1 cellular context compared by ENCODE assay signal in genomic region chr7:129719980-129720732, GRCh38.
A peak's percentile ranks its signal among the peaks of the same experiment; 100 is the strongest.
TF ChIP-seq lines count a peak whose summit lies in the region.

No MANE protein-coding gene starts in this region.

TF ChIP-seq in K562, 482 proteins besides CTCF, POLR2A, EP300 and RAD21 (continued from another document and continues in another):
- TF ChIP-seq VEZF1 (CRISPR knock-in tag; IDR thresholded peaks at IDR 0.05): peak; percentile 86
- TF ChIP-seq TBL1XR1 (IDR thresholded peaks at IDR 0.05; ENCODE audit: low read length in 2 of 2): peak; percentile 90 to 97; a peak in 3 of 4 replicates
- peak; percentile 71; the same call in 1 of the 2 replicates for TF ChIP-seq ZNF445 (CRISPR knock-in tag; IDR thresholded peaks at IDR 0.05; ENCODE audit: low read depth)
- TF ChIP-seq ESRRA (IDR thresholded peaks at IDR 0.05; ENCODE audit: borderline replicate concordance, low read depth): peak; percentile 67; the same call in 1 of the 2 replicates
- TF ChIP-seq HNRNPK (IDR thresholded peaks at IDR 0.05; ENCODE audit: low read depth, low read length, poor library complexity, severe bottlenecking): no peak
- TF ChIP-seq MEF2D (tag; conservative IDR thresholded peaks at IDR 0.05; ENCODE audit: low read depth): peak; percentile 87
- TF ChIP-seq MTF1 (CRISPR knock-in tag; IDR thresholded peaks at IDR 0.05; ENCODE audit: borderline replicate concordance): no peak; the same call in 1 of the 2 replicates
- TF ChIP-seq TCF7L2 (IDR thresholded peaks at IDR 0.05; ENCODE audit: low read depth, low read length): no peak
- no peak for TF ChIP-seq PHB (CRISPR knock-in tag; IDR thresholded peaks at IDR 0.05)
- peak; percentile 57; the same call in 1 of the 2 replicates for TF ChIP-seq ZNF324 (CRISPR knock-in tag; IDR thresholded peaks at IDR 0.05)
- no peak; the same call in 1 of the 2 replicates for TF ChIP-seq MYBL2 (IDR thresholded peaks at IDR 0.05; ENCODE audit: low read depth)
- no peak for TF ChIP-seq MYBL2 (CRISPR knock-in tag; IDR thresholded peaks at IDR 0.05; ENCODE audit: borderline replicate concordance)
- peak; percentile 91 for TF ChIP-seq ZNF24 (IDR thresholded peaks at IDR 0.05)
- TF ChIP-seq TSC22D4 (tag; IDR thresholded peaks at IDR 0.05): no peak
- TF ChIP-seq SRSF1 (IDR thresholded peaks at IDR 0.05; ENCODE audit: low read depth, low read length): no peak
- TF ChIP-seq MECOM (CRISPR knock-in tag; IDR thresholded peaks at IDR 0.05): peak; percentile 91
- peak; percentile 93 for TF ChIP-seq CC2D1A (IDR thresholded peaks at IDR 0.05)
- peak; percentile 100 for TF ChIP-seq TEAD4 (IDR thresholded peaks at IDR 0.05; ENCODE audit: low read length)
- TF ChIP-seq TEAD4 (CRISPR knock-in tag; IDR thresholded peaks at IDR 0.05; ENCODE audit: borderline replicate concordance): no peak
- peak; percentile 94 for TF ChIP-seq CCNT2 (IDR thresholded peaks at IDR 0.05; ENCODE audit: borderline replicate concordance, extremely low read depth, insufficient read length, low read depth, low read length)
- 0 out of 2 replicates have a peak, but pooled peaks have one; percentile 57 for TF ChIP-seq ZNF212 (CRISPR knock-in tag; IDR thresholded peaks at IDR 0.05)
- 0 out of 2 replicates have a peak, but pooled peaks have one; percentile 19 for TF ChIP-seq ZNF561 (CRISPR knock-in tag; conservative IDR thresholded peaks at IDR 0.05)
- peak; percentile 98 for TF ChIP-seq NFIC (IDR thresholded peaks at IDR 0.05)
- peak; percentile 96 for TF ChIP-seq TARDBP (IDR thresholded peaks at IDR 0.05)
- peak; percentile 84 for TF ChIP-seq MITF (IDR thresholded peaks at IDR 0.05)
- TF ChIP-seq ATF6 (CRISPR knock-in tag; IDR thresholded peaks at IDR 0.05): no peak
- TF ChIP-seq ZBED1 (IDR thresholded peaks at IDR 0.05): peak; percentile 93; the same call in 1 of the 2 replicates
- TF ChIP-seq ZNF277 (CRISPR knock-in tag; IDR thresholded peaks at IDR 0.05; ENCODE audit: borderline replicate concordance): no peak
- TF ChIP-seq CUX1 (CRISPR knock-in tag; IDR thresholded peaks at IDR 0.05): peak; percentile 95
- TF ChIP-seq ETV6 (IDR thresholded peaks at IDR 0.05; ENCODE audit: borderline replicate concordance in 1 of 2, low read depth in 2 of 2, low read length in 1 of 2): peak in 1 of 2 experiments; percentile 82; a peak in 2 of 4 replicates
- TF ChIP-seq ETV6 (CRISPR knock-in tag; IDR thresholded peaks at IDR 0.05; ENCODE audit: borderline replicate concordance): 0 out of 2 replicates have a peak, but pooled peaks have one; percentile 23
- peak; percentile 90; the same call in 1 of the 2 replicates for TF ChIP-seq ZBTB9 (CRISPR knock-in tag; IDR thresholded peaks at IDR 0.05)
- TF ChIP-seq ZNF175 (CRISPR knock-in tag; IDR thresholded peaks at IDR 0.05; ENCODE audit: low read depth): peak; percentile 98
- peak; percentile 85 for TF ChIP-seq JUND (IDR thresholded peaks at IDR 0.05; ENCODE audit: borderline replicate concordance, low read depth, low read length)
- TF ChIP-seq JUND (tag; IDR thresholded peaks at IDR 0.05; ENCODE audit: borderline replicate concordance, low read depth, low read length): peak; percentile 76; the same call in 2 of the 3 replicates
- no peak for TF ChIP-seq NR0B1 (IDR thresholded peaks at IDR 0.05; ENCODE audit: partially characterized antibody)
- peak; percentile 31 for TF ChIP-seq TBP (optimal IDR thresholded peaks at IDR 0.05; ENCODE audit: low read depth, low read length)
- 0 out of 2 replicates have a peak, but pooled peaks have one; percentile 22 for TF ChIP-seq ZBTB26 (CRISPR knock-in tag; IDR thresholded peaks at IDR 0.05)
- 0 out of 2 replicates have a peak, but pooled peaks have one; percentile 72 for TF ChIP-seq TCF7 (IDR thresholded peaks at IDR 0.05; ENCODE audit: borderline replicate concordance)
- no peak for TF ChIP-seq U2AF1 (optimal IDR thresholded peaks at IDR 0.05; ENCODE audit: low read depth, low read length)
- peak; percentile 77 for TF ChIP-seq ATF3 (IDR thresholded peaks at IDR 0.05)
- TF ChIP-seq ATF3 (CRISPR knock-in tag; conservative IDR thresholded peaks at IDR 0.05): no peak; the same call in none of the 2 replicates
- TF ChIP-seq CGGBP1 (CRISPR knock-in tag; IDR thresholded peaks at IDR 0.05): peak; percentile 26; the same call in 1 of the 2 replicates
- TF ChIP-seq KLF1 (tag; IDR thresholded peaks at IDR 0.05): 0 out of 2 replicates have a peak, but pooled peaks have one; percentile 23
- peak; percentile 81 for TF ChIP-seq ZBTB33 (CRISPR knock-in tag; IDR thresholded peaks at IDR 0.05)
